14 cellular contexts compared by ENCODE assay signal in genomic region chr2:132911726-132912724, GRCh38.
DNase-seq lines count a peak whose midpoint lies in the region; ATAC-seq and TF ChIP-seq lines count a peak whose summit lies in the region.
"Had no signal": no experiment of that assay in that cellular context is flagged by ENCODE, and none has a peak within 500 bp of the region (broad histone marks: within the 10 kb centered on the region; RNA-seq: fewer than 3 reads in every experiment).

No MANE protein-coding gene starts in this region.

- H3K9me3 Mint-ChIP-seq in nephron: peaks cover 3% of the 10 kb centered on the region
- H3K9me3 Mint-ChIP-seq in T-cell: peaks cover 0 to 18% (median 0%) of the 10 kb centered on the region in 3 donors
- peaks cover 8% of the 10 kb centered on the region for H3K9me3 Mint-ChIP-seq in natural killer cell treated with Interleukin-12 subunit alpha and Interleukin-12 subunit beta and Interleukin-15 and Interleukin-18, amount 100 ng/mL, for 72 hours
- peaks cover 5 to 17% (median 10%) of the 10 kb centered on the region in 5 donors for H3K9me3 Mint-ChIP-seq in CD8-positive, alpha-beta memory T cell

- peaks cover 26% of the 10 kb centered on the region for H3K4me1 Mint-ChIP-seq in nephron
- no peaks in the 10 kb centered on the region for H3K4me1 Mint-ChIP-seq in T-cell
- H3K4me1 Mint-ChIP-seq in natural killer cell treated with Interleukin-12 subunit alpha and Interleukin-12 subunit beta and Interleukin-15 and Interleukin-18, amount 100 ng/mL, for 72 hours (ENCODE audit: low read depth in 2 of 2): no peaks in the 10 kb centered on the region
- H3K4me1 Mint-ChIP-seq in CD8-positive, alpha-beta memory T cell: no peaks in the 10 kb centered on the region
- H3K4me1 Mint-ChIP-seq: CD14-positive monocyte had no signal

- CTCF ChIA-PET in T-cell (lab: Charles Lee): no interaction called here
- CTCF ChIA-PET in CD8-positive, alpha-beta memory T cell (lab: Charles Lee): no interaction called here

- H3K27ac Mint-ChIP-seq in nephron (peak overlapping the region; percentile 37 to 62 (median 51)), T-cell (no peak overlapping the region)
- no peak overlapping the region for H3K27ac Mint-ChIP-seq in natural killer cell treated with Interleukin-12 subunit alpha and Interleukin-12 subunit beta and Interleukin-15 and Interleukin-18, amount 100 ng/mL, for 72 hours
- no peak overlapping the region for H3K27ac Mint-ChIP-seq in CD8-positive, alpha-beta memory T cell
- H3K27ac Mint-ChIP-seq: CD14-positive monocyte had no signal

- DNase-seq in ELF-1 (ENCODE audit: low read depth, low spot score): peak; percentile 53
- peak; percentile 88 for DNase-seq in NCI-H2227 treated with DMSO at 0.1 percent for 48 hours (lab: John Stamatoyannopoulos, UW)
- peak; percentile 21 for DNase-seq in fibroblast of peridontal ligament (ENCODE audit: extremely low read depth)
- no peak for DNase-seq in T-cell
- DNase-seq in natural killer cell treated with Interleukin-12 subunit alpha and Interleukin-12 subunit beta and Interleukin-15 and Interleukin-18, amount 100 ng/mL, for 72 hours (ENCODE audit: low spot score): no peak
- no peak for DNase-seq in CD8-positive, alpha-beta memory T cell
- DNase-seq: activated CD8-positive, alpha-beta memory T cell treated with anti-CD3 and anti-CD28 coated beads, Interleukin-2, amount 50 U/mL, for 4 hours; effector CD4-positive, alpha-beta T cell; NCI-H345 had no signal

- peak in 1 of 3 experiments; percentile 21 for TF ChIP-seq CTCF in nephron (IDR thresholded peaks at IDR 0.05; ENCODE audit: unreplicated experiment in 3 of 3)

- ATAC-seq in GM18909 (IDR thresholded peaks at IDR 0.05; ENCODE audit: poor library complexity, unreplicated experiment) (no peak), T-cell (replicated peaks in 1 of 4) (no peak)
- ATAC-seq in natural killer cell treated with Interleukin-12 subunit alpha and Interleukin-12 subunit beta and Interleukin-15 and Interleukin-18, amount 100 ng/mL, for 72 hours: no peak

- no peak overlapping the region for H3K4me3 ChIP-seq in CD8-positive, alpha-beta memory T cell (ENCODE audit: low read length)
- H3K4me3 ChIP-seq: suprapubic skin had no signal

- H3K27ac ChIP-seq in CD8-positive, alpha-beta memory T cell (ENCODE audit: low read depth, low read length): no peak overlapping the region
- H3K27ac ChIP-seq: HL-60, suprapubic skin had no signal

- H3K36me3 ChIP-seq in CD8-positive, alpha-beta memory T cell (ENCODE audit: insufficient read depth, low read length): no peaks in the 10 kb centered on the region
- H3K36me3 ChIP-seq: suprapubic skin had no signal

- no peaks in the 10 kb centered on the region for H3K27me3 Mint-ChIP-seq in nephron (ENCODE audit: low read depth)
- no peaks in the 10 kb centered on the region for H3K27me3 Mint-ChIP-seq in T-cell
- H3K27me3 Mint-ChIP-seq in natural killer cell treated with Interleukin-12 subunit alpha and Interleukin-12 subunit beta and Interleukin-15 and Interleukin-18, amount 100 ng/mL, for 72 hours: no peaks in the 10 kb centered on the region
- no peaks in the 10 kb centered on the region for H3K27me3 Mint-ChIP-seq in CD8-positive, alpha-beta memory T cell

- H3K36me3 Mint-ChIP-seq in nephron (ENCODE audit: low read depth): no peaks in the 10 kb centered on the region
- H3K36me3 Mint-ChIP-seq in T-cell: no peaks in the 10 kb centered on the region
- peaks cover 4% of the 10 kb centered on the region for H3K36me3 Mint-ChIP-seq in natural killer cell treated with Interleukin-12 subunit alpha and Interleukin-12 subunit beta and Interleukin-15 and Interleukin-18, amount 100 ng/mL, for 72 hours
- H3K36me3 Mint-ChIP-seq in CD8-positive, alpha-beta memory T cell: no peaks in the 10 kb centered on the region
- H3K36me3 Mint-ChIP-seq: CD14-positive monocyte had no signal

- no peaks in the 10 kb centered on the region for H3K9me3 ChIP-seq in CD8-positive, alpha-beta memory T cell (ENCODE audit: low read length)
- H3K9me3 ChIP-seq: suprapubic skin had no signal

- no peaks in the 10 kb centered on the region for H3K4me1 ChIP-seq in CD8-positive, alpha-beta memory T cell (ENCODE audit: insufficient read depth, low read length)
- H3K4me1 ChIP-seq: suprapubic skin had no signal

- POLR2A ChIA-PET in T-cell (lab: Charles Lee): no interaction called here
- POLR2A ChIA-PET in CD8-positive, alpha-beta memory T cell (lab: Charles Lee): no interaction called here

- no peaks in the 10 kb centered on the region for H3K27me3 ChIP-seq in CD8-positive, alpha-beta memory T cell (ENCODE audit: insufficient read depth, low read length, poor library complexity, severe bottlenecking)
- H3K27me3 ChIP-seq: suprapubic skin had no signal

- H3K4me3 Mint-ChIP-seq in nephron (no peak overlapping the region), T-cell (no peak overlapping the region)
- no peak overlapping the region for H3K4me3 Mint-ChIP-seq in natural killer cell treated with Interleukin-12 subunit alpha and Interleukin-12 subunit beta and Interleukin-15 and Interleukin-18, amount 100 ng/mL, for 72 hours
- H3K4me3 Mint-ChIP-seq in CD8-positive, alpha-beta memory T cell: no peak overlapping the region
- H3K4me3 Mint-ChIP-seq: CD14-positive monocyte had no signal

Comparison
In these comparisons a context has a peak if more than half of its experiments do, and no peak if none do; other contexts are left out.
1. DNase-seq: peak in ELF-1 (single experiment), NCI-H2227 treated with DMSO at 0.1 percent for 48 hours (single experiment) and fibroblast of peridontal ligament (single experiment); none in T-cell (0 of 34), natural killer cell treated with Interleukin-12 subunit alpha and Interleukin-12 subunit beta and Interleukin-15 and Interleukin-18, amount 100 ng/mL, for 72 hours (single experiment) and CD8-positive, alpha-beta memory T cell (0 of 5).
2. H3K27ac Mint-ChIP-seq: peak in nephron (3 of 3); none in T-cell (0 of 2), natural killer cell treated with Interleukin-12 subunit alpha and Interleukin-12 subunit beta and Interleukin-15 and Interleukin-18, amount 100 ng/mL, for 72 hours (0 of 2) and CD8-positive, alpha-beta memory T cell (0 of 8).